In the genomic region with DNA sequence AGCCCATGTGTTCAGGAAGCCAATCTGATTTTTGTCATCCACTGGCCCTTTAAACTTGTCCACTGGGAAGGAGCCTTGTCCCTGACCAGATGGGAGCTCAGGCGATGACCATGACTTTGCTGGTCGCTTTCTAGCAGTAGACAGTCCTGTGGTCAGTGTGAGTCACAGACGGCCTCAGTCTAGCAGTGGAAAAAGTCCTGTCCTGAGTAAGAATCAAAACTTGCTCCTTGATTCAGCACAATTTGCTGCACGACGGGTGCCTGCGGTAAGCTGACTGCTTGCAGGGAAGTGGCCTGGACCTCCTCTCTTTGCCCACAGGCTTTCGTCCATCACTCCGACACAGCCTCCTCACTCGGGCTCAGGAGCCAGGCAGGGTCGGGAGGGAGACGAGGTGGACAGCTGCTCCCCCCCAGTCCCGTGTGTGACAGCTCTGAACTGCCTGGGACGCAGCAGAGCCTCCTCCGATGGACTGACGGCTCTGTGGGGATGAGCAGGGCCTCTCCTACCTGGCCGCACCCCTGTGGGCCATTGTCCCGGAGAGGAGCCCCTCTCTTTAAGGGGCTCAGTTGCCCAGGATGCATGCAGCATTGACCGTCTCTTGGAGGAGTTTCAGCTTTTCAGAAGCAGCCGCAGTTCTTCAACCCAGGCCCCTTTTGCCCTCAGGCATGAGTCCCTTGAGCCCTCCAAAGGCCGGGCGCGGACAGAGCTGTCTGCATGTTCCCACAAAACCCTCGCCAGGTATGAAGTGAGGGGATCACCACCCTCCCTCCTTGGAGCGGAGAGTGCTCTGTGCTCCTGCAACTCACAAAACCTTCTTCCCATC, we compare ENCODE assay signal across 19 cellular contexts.
DNase-seq lines count a peak whose midpoint lies in the region; ATAC-seq and TF ChIP-seq lines count a peak whose summit lies in the region.
"Had no signal": no experiment of that assay in that cellular context is flagged by ENCODE, and none has a peak within 500 bp of the region (broad histone marks: within the 10 kb centered on the region; RNA-seq: fewer than 3 reads in every experiment).

No MANE protein-coding gene starts in this region.

- BruUV-seq in PC-3 (replicated peaks; lab: Mats Ljungman, UMichigan), result no TSS peak

- H3K9me3 Mint-ChIP-seq in immature natural killer cell, result no peaks in the 10 kb centered on the region
- H3K9me3 Mint-ChIP-seq: effector memory CD8-positive, alpha-beta T cell; stimulated activated effector memory CD8-positive, alpha-beta T cell treated with anti-CD3 and anti-CD28 coated beads, Interleukin-12 subunit alpha, Interleukin-12 subunit beta, amount 100 ng/mL, for 72 hours had no signal

- H3K4me3 ChIP-seq in BLaER1, result no peak overlapping the region
- H3K4me3 ChIP-seq in PC-3 (ENCODE audit: low read length), result no peak overlapping the region
- H3K4me3 ChIP-seq in colonic mucosa, result no peak overlapping the region
- H3K4me3 ChIP-seq in prostate gland, result no peak overlapping the region
- H3K4me3 ChIP-seq: adrenal gland, heart left ventricle, lower lobe of right lung had no signal

- no peak for ATAC-seq in PC-3
- no peak for ATAC-seq in HG02840 (IDR thresholded peaks at IDR 0.05; ENCODE audit: low FRiP score, unreplicated experiment)
- ATAC-seq in GM21360 (IDR thresholded peaks at IDR 0.05; ENCODE audit: unreplicated experiment), result no peak
- ATAC-seq: effector memory CD8-positive, alpha-beta T cell; WTC11 had no signal

- H3K9me3 ChIP-seq in BLaER1, result no peaks in the 10 kb centered on the region
- H3K9me3 ChIP-seq in PC-3 (ENCODE audit: low read length), result no peaks in the 10 kb centered on the region
- H3K9me3 ChIP-seq in colonic mucosa, result no peaks in the 10 kb centered on the region
- no peaks in the 10 kb centered on the region for H3K9me3 ChIP-seq in prostate gland
- H3K9me3 ChIP-seq: adrenal gland, lower lobe of right lung had no signal

- H4K20me1 ChIP-seq in BLaER1 (no peaks in the 10 kb centered on the region), PC-3 (ENCODE audit: low read length) (no peaks in the 10 kb centered on the region)

- POLR2A ChIA-PET in PC-3 (lab: Charles Lee; ENCODE audit: unreplicated experiment), result no interaction called here

- no peaks in the 10 kb centered on the region for H3K36me3 Mint-ChIP-seq in immature natural killer cell
- H3K36me3 Mint-ChIP-seq: CD14-positive monocyte; stimulated activated effector memory CD8-positive, alpha-beta T cell treated with anti-CD3 and anti-CD28 coated beads, Interleukin-12 subunit alpha, Interleukin-12 subunit beta, amount 100 ng/mL, for 72 hours had no signal

- H3K27ac ChIP-seq in BLaER1 (0 out of 2 replicates have a peak overlapping the region, but pooled peaks have one; percentile 2), PC-3 (ENCODE audit: low read length) (peak overlapping the region; percentile 97), colonic mucosa (no peak overlapping the region), prostate gland (peak overlapping the region; percentile 77 to 85)
- H3K27ac ChIP-seq: adrenal gland, HL-60, lower lobe of right lung had no signal

- H3K4me1 Mint-ChIP-seq in immature natural killer cell, result no peaks in the 10 kb centered on the region
- H3K4me1 Mint-ChIP-seq: CD14-positive monocyte, WTC11 had no signal

- H3K36me3 ChIP-seq in BLaER1, result no peaks in the 10 kb centered on the region
- no peaks in the 10 kb centered on the region for H3K36me3 ChIP-seq in PC-3 (ENCODE audit: low read depth, low read length)
- no peaks in the 10 kb centered on the region for H3K36me3 ChIP-seq in colonic mucosa
- H3K36me3 ChIP-seq in prostate gland, result no peaks in the 10 kb centered on the region
- H3K36me3 ChIP-seq: adrenal gland, heart left ventricle, lower lobe of right lung had no signal

- WGBS in prostate gland, result 92% methylated on average over 24 of the region's 24 CpGs

- H3K9ac ChIP-seq in BLaER1 (no peak overlapping the region), PC-3 (ENCODE audit: low read length) (peak overlapping the region; percentile 81; the same call in 1 of the 2 replicates), colonic mucosa (ENCODE audit: low read depth in 2 of 2, low read length in 2 of 2) (no peak overlapping the region)

- H3F3A ChIP-seq in PC-3 (ENCODE audit: low read length, unreplicated experiment), result peaks cover 6% of the 10 kb centered on the region

- H3K27me3 Mint-ChIP-seq in immature natural killer cell (ENCODE audit: low read depth in 3 of 3), result peaks cover 0 to 6% (median 5%) of the 10 kb centered on the region in 3 donors

- no peak overlapping the region for H3K27ac Mint-ChIP-seq in immature natural killer cell
- H3K27ac Mint-ChIP-seq: CD14-positive monocyte; effector memory CD8-positive, alpha-beta T cell; stimulated activated effector memory CD8-positive, alpha-beta T cell treated with anti-CD3 and anti-CD28 coated beads, Interleukin-12 subunit alpha, Interleukin-12 subunit beta, amount 100 ng/mL, for 72 hours; WTC11 had no signal

- intact Hi-C loops in PC-3 (cut with micrococcal nuclease), result loop anchor here (5.0 kb wide), 3 partner anchors 63 to 322 kb away; no protein-coding TSS in a partner anchor
- intact Hi-C loops in colonic mucosa (cut with DNase I), result no loop called here
- intact Hi-C loops in prostate gland (cut with DNase I), result no loop called here

- H3K27me3 ChIP-seq in BLaER1 (no peaks in the 10 kb centered on the region), PC-3 (ENCODE audit: low read length) (no peaks in the 10 kb centered on the region), colonic mucosa (no peaks in the 10 kb centered on the region), prostate gland (replicated peaks; ENCODE audit: insufficient read depth) (no peaks in the 10 kb centered on the region)
- H3K27me3 ChIP-seq: heart left ventricle had no signal

- H3K79me2 ChIP-seq in PC-3 (ENCODE audit: low read length), result no peaks in the 10 kb centered on the region

- no peak overlapping the region for H3K4me3 Mint-ChIP-seq in immature natural killer cell
- H3K4me3 Mint-ChIP-seq: CD14-positive monocyte; effector memory CD8-positive, alpha-beta T cell; stimulated activated effector memory CD8-positive, alpha-beta T cell treated with anti-CD3 and anti-CD28 coated beads, Interleukin-12 subunit alpha, Interleukin-12 subunit beta, amount 100 ng/mL, for 72 hours; WTC11 had no signal

- H3K4me1 ChIP-seq in BLaER1 (peaks cover 64% of the 10 kb centered on the region), PC-3 (ENCODE audit: insufficient read depth, low read length) (peaks cover 51% of the 10 kb centered on the region), colonic mucosa (peaks cover 6% of the 10 kb centered on the region), prostate gland (replicated peaks) (peaks cover 3% of the 10 kb centered on the region)

- CTCF ChIA-PET in PC-3 (lab: Charles Lee), result no interaction called here

- H2AFZ ChIP-seq in PC-3 (ENCODE audit: low read length), result no peak overlapping the region

- DNase-seq in PC-3, result peak; percentile 60
- DNase-seq in colonic mucosa, result peak; percentile 16
- DNase-seq in prostate gland (ENCODE audit: low spot score), result no peak
- DNase-seq in NOMO-1 treated with DMSO at 0.1 percent for 48 hours (lab: John Stamatoyannopoulos, UW; ENCODE audit: unreplicated experiment), result no peak
- DNase-seq in immature natural killer cell, result no peak
- DNase-seq: effector memory CD8-positive, alpha-beta T cell; GF-D8; heart left ventricle; lower lobe of right lung; MM.1S; stimulated activated CD4-positive, alpha-beta T cell treated with anti-CD3 and anti-CD28 coated beads, Interleukin-1b, Interleukin-23, amount 100 ng/mL, for 48 hours had no signal

- no peak for TF ChIP-seq POLR2A in prostate gland (IDR thresholded peaks at IDR 0.05)

- H3K9me2 ChIP-seq in PC-3 (replicated peaks; ENCODE audit: low read length), result no peaks in the 10 kb centered on the region

- peak overlapping the region; percentile 86; the same call in 1 of the 2 replicates for H3K4me2 ChIP-seq in BLaER1
- H3K4me2 ChIP-seq in PC-3 (ENCODE audit: low read length), result no peak overlapping the region

- TF ChIP-seq CTCF in PC-3 (conservative IDR thresholded peaks at IDR 0.05; ENCODE audit: low read depth, low read length) (no peak), colonic mucosa (IDR thresholded peaks at IDR 0.05) (no peak), prostate gland (IDR thresholded peaks at IDR 0.05) (no peak)

Comparison
In these comparisons a context has a peak if more than half of its experiments do, and no peak if none do; other contexts are left out.
1. DNase-seq: peak in PC-3 (single experiment) and colonic mucosa (single experiment); none in prostate gland (single experiment), NOMO-1 treated with DMSO at 0.1 percent for 48 hours (single experiment) and immature natural killer cell (0 of 3).